In the genomic region with DNA sequence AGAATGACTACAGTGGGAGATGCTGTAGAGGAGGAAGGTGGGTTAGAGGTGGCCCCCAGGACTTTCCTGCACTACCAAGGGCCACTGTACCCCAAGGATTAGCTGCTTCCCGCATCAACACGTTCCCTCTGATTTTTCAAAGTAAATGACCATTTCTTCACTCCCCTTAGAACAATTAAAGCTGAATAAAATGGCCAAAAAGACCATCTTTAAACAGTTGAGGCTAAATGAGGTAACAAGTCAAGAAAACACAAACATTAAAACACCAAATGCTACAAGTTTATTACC, we compare ENCODE assay signal across 8 cellular contexts. TPM values are rescaled to one million over a fixed set of nuclear protein-coding genes. Genes with fewer than 3 reads are reported as not detected.
A peak's percentile ranks its signal among the peaks of the same experiment; 100 is the strongest.
DNase-seq lines count a peak whose midpoint lies in the region; ATAC-seq and TF ChIP-seq lines count a peak whose summit lies in the region.

No MANE protein-coding gene starts in this region.

- ATAC-seq in RWPE2 (ENCODE audit: low read depth), result no peak
- no peak for ATAC-seq in GM21528 (IDR thresholded peaks at IDR 0.05; ENCODE audit: low FRiP score, unreplicated experiment)

- TF ChIP-seq CTCF in GM06990 (IDR thresholded peaks at IDR 0.05; ENCODE audit: insufficient read depth, low read length, poor library complexity, severe bottlenecking), result no peak
- TF ChIP-seq CTCF in RWPE2 (IDR thresholded peaks at IDR 0.05; ENCODE audit: poor library complexity, severe bottlenecking), result no peak
- no peak for TF ChIP-seq CTCF in prostate gland (IDR thresholded peaks at IDR 0.05)

- H3K36me3 ChIP-seq in GM06990 (ENCODE audit: control insufficient read depth, insufficient read depth, low read length), result no peaks in the 10 kb centered on the region
- no peaks in the 10 kb centered on the region for H3K36me3 ChIP-seq in RWPE2 (ENCODE audit: low read depth)
- H3K36me3 ChIP-seq in esophagus (ENCODE audit: control insufficient read depth in 2 of 2, insufficient read depth in 2 of 2, low read length in 1 of 2), result peaks cover 0 to 2% of the 10 kb centered on the region in 2 donors
- H3K36me3 ChIP-seq in prostate gland, result no peaks in the 10 kb centered on the region

- H3K9me3 ChIP-seq in RWPE2 (ENCODE audit: severe bottlenecking) (no peaks in the 10 kb centered on the region), esophagus (ENCODE audit: control insufficient read depth in 2 of 2, insufficient read depth in 1 of 2, low read depth in 1 of 2, low read length in 1 of 2) (no peaks in the 10 kb centered on the region), prostate gland (no peaks in the 10 kb centered on the region)

- WGBS in esophagus, 2 donors, result 12 to 26% methylated on average over 2 of the region's 2 CpGs
- 35% methylated on average over 2 of the region's 2 CpGs for WGBS in prostate gland

- H3K27me3 ChIP-seq in GM06990 (replicated peaks; ENCODE audit: control insufficient read depth, insufficient read depth, low read length), result no peaks in the 10 kb centered on the region
- H3K27me3 ChIP-seq in RWPE2 (ENCODE audit: insufficient read depth, poor library complexity, severe bottlenecking), result no peaks in the 10 kb centered on the region
- no peaks in the 10 kb centered on the region for H3K27me3 ChIP-seq in esophagus (ENCODE audit: control insufficient read depth in 1 of 2, insufficient read depth in 2 of 2, low read length in 2 of 2)
- no peaks in the 10 kb centered on the region for H3K27me3 ChIP-seq in prostate gland (replicated peaks; ENCODE audit: insufficient read depth)

- DNase-seq in GM06990 (ENCODE audit: extremely low read depth, insufficient read length) (no peak), RWPE2 (ENCODE audit: low spot score) (no peak), prostate gland (ENCODE audit: low spot score) (no peak), NK-92 (lab: John Stamatoyannopoulos, UW; ENCODE audit: unreplicated experiment) (no peak), NCI-H1694 (lab: John Stamatoyannopoulos, UW) (no peak), NCI-H82 (lab: John Stamatoyannopoulos, UW) (no peak)

- intact Hi-C loops in prostate gland (cut with DNase I), result loop anchor here (5.0 to 10.0 kb wide), 3 partner anchors 54 to 1964 kb away; partner anchors contain the start of genes LNPEP and RGMB

- H3K4me3 ChIP-seq in GM06990 (replicated peaks; ENCODE audit: low read depth, low read length), result peak overlapping the region; percentile 86
- H3K4me3 ChIP-seq in RWPE2 (ENCODE audit: severe bottlenecking), result peak overlapping the region; percentile 72
- H3K4me3 ChIP-seq in esophagus (ENCODE audit: low read depth in 1 of 2, low read length in 2 of 2), result peak overlapping the region; percentile 86 to 93
- H3K4me3 ChIP-seq in prostate gland, result peak overlapping the region; percentile 90 to 99

- H3K4me1 ChIP-seq in RWPE2 (ENCODE audit: insufficient read depth, poor library complexity, severe bottlenecking) (peaks cover 5% of the 10 kb centered on the region), esophagus (ENCODE audit: control insufficient read depth in 2 of 2, insufficient read depth in 2 of 2, low read length in 1 of 2) (peaks cover 0 to 3% of the 10 kb centered on the region in 2 donors), prostate gland (replicated peaks) (no peaks in the 10 kb centered on the region)

- peak overlapping the region; percentile 88 for H3K27ac ChIP-seq in RWPE2 (ENCODE audit: poor library complexity, severe bottlenecking)
- peak overlapping the region; percentile 95 to 99 for H3K27ac ChIP-seq in esophagus (ENCODE audit: low read depth in 2 of 2, low read length in 1 of 2)
- H3K27ac ChIP-seq in prostate gland, result peak overlapping the region; percentile 99 to 100

- no peak for TF ChIP-seq POLR2A in prostate gland (IDR thresholded peaks at IDR 0.05)

RNA-seq across cellular contexts. Expression of gene ERAP1, which starts 0.7 kb away (rescaled TPM):
- 1 to 10 TPM; 2.9 to 8.0 TPM for polyA plus RNA-seq in esophagus
- total RNA-seq in prostate gland, result 10 to 100 TPM; 28.1 to 31.7 TPM
